Comparison of ENCODE assay signal across 1 cellular context in the genomic region with DNA sequence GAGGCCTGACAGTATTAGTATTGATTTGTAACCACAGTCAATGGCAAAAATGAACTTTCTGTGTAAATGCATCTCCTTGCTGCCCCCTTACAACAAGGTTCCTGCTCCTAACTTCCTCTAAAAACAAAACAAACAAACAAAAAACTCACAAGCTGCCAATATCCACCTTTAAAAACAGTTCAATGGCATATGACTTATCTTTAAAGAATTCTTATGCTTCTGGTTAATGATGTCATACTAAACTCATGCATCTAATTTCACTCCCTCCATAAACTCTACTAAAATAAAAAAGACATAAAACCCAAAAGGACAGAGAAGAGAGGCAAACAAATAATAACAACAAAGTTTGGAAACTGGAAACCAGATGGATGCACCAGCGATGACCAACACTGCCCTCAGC.
A peak's percentile ranks its signal among the peaks of the same experiment; 100 is the strongest.
TF ChIP-seq lines count a peak whose summit lies in the region.

No MANE protein-coding gene starts in this region.

TF ChIP-seq in GM12878, 131 proteins besides CTCF, POLR2A, EP300 and RAD21:
- TF ChIP-seq NRF1 (conservative IDR thresholded peaks at IDR 0.05; ENCODE audit: low read depth, low read length) (no peak), ESRRA (IDR thresholded peaks at IDR 0.05; ENCODE audit: low read length) (no peak), ATF7 (IDR thresholded peaks at IDR 0.05; ENCODE audit: low read depth) (peak; percentile 25; the same call in 1 of the 2 replicates), SREBF1 (IDR thresholded peaks at IDR 0.05; ENCODE audit: low read length) (no peak)
